ENCODE assay signal across 11 cellular contexts in genomic region chr6:25359891-25360290, GRCh38.
DNase-seq lines count a peak whose midpoint lies in the region; ATAC-seq and TF ChIP-seq lines count a peak whose summit lies in the region.
"Had no signal": no experiment of that assay in that cellular context is flagged by ENCODE, and none has a peak within 500 bp of the region (broad histone marks: within the 10 kb centered on the region; RNA-seq: fewer than 3 reads in every experiment).

No MANE protein-coding gene starts in this region.

- DNase-seq in COLO668 (lab: John Stamatoyannopoulos, UW; ENCODE audit: unreplicated experiment) (peak; percentile 5), NCI-H1417 treated with DMSO at 0.1 percent for 48 hours (lab: John Stamatoyannopoulos, UW) (peak; percentile 15), lower leg skin (ENCODE audit: low spot score in 2 of 2) (no peak), type B pancreatic cell (ENCODE audit: extremely low spot score, unreplicated experiment) (no peak)
- no peak for DNase-seq in stimulated activated naive B cell treated with anti-CD40 and anti-IgM and Interleukin-4, amounts not matched to agents 10 μg/mL and 1 μg/mL and 100 μg/mL, for 72 hours
- no peak for DNase-seq in effector memory CD4-positive, alpha-beta T cell
- DNase-seq: mesendoderm, SIG-M5 had no signal

- H3K4me3 Mint-ChIP-seq in brain (peak overlapping the region in 1 of 5 experiments; percentile 18), type B pancreatic cell (no peak overlapping the region)
- no peak overlapping the region for H3K4me3 Mint-ChIP-seq in stimulated activated naive B cell treated with anti-CD40 and anti-IgM and Interleukin-4, amounts not matched to agents 10 μg/mL and 1 μg/mL and 100 μg/mL, for 72 hours

- H3K36me3 Mint-ChIP-seq in brain (no peaks in the 10 kb centered on the region), type B pancreatic cell (no peaks in the 10 kb centered on the region)
- no peaks in the 10 kb centered on the region for H3K36me3 Mint-ChIP-seq in stimulated activated naive B cell treated with anti-CD40 and anti-IgM and Interleukin-4, amounts not matched to agents 10 μg/mL and 1 μg/mL and 100 μg/mL, for 72 hours

- no peak for TF ChIP-seq POLR2A in lower leg skin (IDR thresholded peaks at IDR 0.05)

- H3K4me3 ChIP-seq in muscle layer of duodenum (ENCODE audit: low read depth in 1 of 2, low read length in 2 of 2): no peak overlapping the region
- no peak overlapping the region for H3K4me3 ChIP-seq in lower leg skin (ENCODE audit: low read depth, poor library complexity, severe bottlenecking)
- no peak overlapping the region for H3K4me3 ChIP-seq in effector memory CD4-positive, alpha-beta T cell (ENCODE audit: insufficient read depth, low read depth, low read length, poor library complexity, severe bottlenecking)
- H3K4me3 ChIP-seq: HAP-1 had no signal

- H3K9me3 Mint-ChIP-seq in brain (no peaks in the 10 kb centered on the region), type B pancreatic cell (no peaks in the 10 kb centered on the region)
- H3K9me3 Mint-ChIP-seq in stimulated activated naive B cell treated with anti-CD40 and anti-IgM and Interleukin-4, amounts not matched to agents 10 μg/mL and 1 μg/mL and 100 μg/mL, for 72 hours: no peaks in the 10 kb centered on the region

- no peak for ATAC-seq in stimulated activated naive B cell treated with anti-CD40 and anti-IgM and Interleukin-4, amounts not matched to agents 10 μg/mL and 1 μg/mL and 100 μg/mL, for 72 hours (replicated peaks)

- intact Hi-C loops in lower leg skin (cut with DNase I; ENCODE audit: low total_unique reads): no loop called here

- peak overlapping the region; percentile 41 for H3K27ac ChIP-seq in muscle layer of duodenum (ENCODE audit: low read length)
- no peak overlapping the region for H3K27ac ChIP-seq in effector memory CD4-positive, alpha-beta T cell (ENCODE audit: insufficient read depth, low read length, poor library complexity, severe bottlenecking)

- H3K4me1 ChIP-seq in muscle layer of duodenum (ENCODE audit: control insufficient read depth in 1 of 2, insufficient read depth in 2 of 2, low read length in 2 of 2): peaks cover 0 to 4% of the 10 kb centered on the region in 2 donors
- no peaks in the 10 kb centered on the region for H3K4me1 ChIP-seq in effector memory CD4-positive, alpha-beta T cell (ENCODE audit: control insufficient read depth, insufficient read depth, low read length, poor library complexity, severe bottlenecking)

- no peaks in the 10 kb centered on the region for H3K27me3 ChIP-seq in muscle layer of duodenum (ENCODE audit: low read depth, low read length)
- H3K27me3 ChIP-seq in effector memory CD4-positive, alpha-beta T cell (replicated peaks; ENCODE audit: control insufficient read depth, insufficient read depth, low read length, poor library complexity, severe bottlenecking): no peaks in the 10 kb centered on the region

- no peaks in the 10 kb centered on the region for H3K27me3 Mint-ChIP-seq in brain
- H3K27me3 Mint-ChIP-seq in stimulated activated naive B cell treated with anti-CD40 and anti-IgM and Interleukin-4, amounts not matched to agents 10 μg/mL and 1 μg/mL and 100 μg/mL, for 72 hours: no peaks in the 10 kb centered on the region
- no peaks in the 10 kb centered on the region for H3K27me3 Mint-ChIP-seq in type B pancreatic cell

- 33 to 34% methylated on average over 2 of the region's 2 CpGs for WGBS in lower leg skin, 2 donors

- H3K4me1 Mint-ChIP-seq in brain (peaks cover 52% of the 10 kb centered on the region), type B pancreatic cell (ENCODE audit: unreplicated experiment) (peaks cover 20% of the 10 kb centered on the region)
- peaks cover 0 to 27% of the 10 kb centered on the region in 2 donors for H3K4me1 Mint-ChIP-seq in stimulated activated naive B cell treated with anti-CD40 and anti-IgM and Interleukin-4, amounts not matched to agents 10 μg/mL and 1 μg/mL and 100 μg/mL, for 72 hours

- TF ChIP-seq CTCF in brain (conservative IDR thresholded peaks at IDR 0.05) (no peak), lower leg skin (IDR thresholded peaks at IDR 0.05) (no peak), type B pancreatic cell (conservative IDR thresholded peaks at IDR 0.05) (no peak)

- no peaks in the 10 kb centered on the region for H3K9me3 ChIP-seq in muscle layer of duodenum (ENCODE audit: control insufficient read depth in 1 of 2, low read length in 2 of 2)
- H3K9me3 ChIP-seq in effector memory CD4-positive, alpha-beta T cell (ENCODE audit: control insufficient read depth, low read length): no peaks in the 10 kb centered on the region
- H3K9me3 ChIP-seq: HAP-1 had no signal

- no peaks in the 10 kb centered on the region for H3K36me3 ChIP-seq in muscle layer of duodenum (ENCODE audit: control insufficient read depth in 1 of 2, insufficient read depth in 2 of 2, low read length in 2 of 2)
- no peaks in the 10 kb centered on the region for H3K36me3 ChIP-seq in effector memory CD4-positive, alpha-beta T cell (ENCODE audit: control insufficient read depth, insufficient read depth, low read length)
- H3K36me3 ChIP-seq: HAP-1 had no signal

- peak overlapping the region in 3 of 5 experiments; percentile 23 to 95 (median 94) for H3K27ac Mint-ChIP-seq in brain
- no peak overlapping the region for H3K27ac Mint-ChIP-seq in stimulated activated naive B cell treated with anti-CD40 and anti-IgM and Interleukin-4, amounts not matched to agents 10 μg/mL and 1 μg/mL and 100 μg/mL, for 72 hours
- no peak overlapping the region for H3K27ac Mint-ChIP-seq in type B pancreatic cell

Comparison
In these comparisons a context has a peak if more than half of its experiments do, and no peak if none do; other contexts are left out.
1. DNase-seq: peak in COLO668 (single experiment) and NCI-H1417 treated with DMSO at 0.1 percent for 48 hours (single experiment); none in stimulated activated naive B cell treated with anti-CD40 and anti-IgM and Interleukin-4, amounts not matched to agents 10 μg/mL and 1 μg/mL and 100 μg/mL, for 72 hours (single experiment), lower leg skin (0 of 2), effector memory CD4-positive, alpha-beta T cell (0 of 3) and type B pancreatic cell (single experiment).
2. H3K27ac Mint-ChIP-seq: peak in brain (3 of 5); none in stimulated activated naive B cell treated with anti-CD40 and anti-IgM and Interleukin-4, amounts not matched to agents 10 μg/mL and 1 μg/mL and 100 μg/mL, for 72 hours (single experiment) and type B pancreatic cell (single experiment).